8 cellular contexts compared by ENCODE assay signal in genomic region chr14:105419305-105420091, GRCh38. TPM values are rescaled to one million over a fixed set of nuclear protein-coding genes. Genes with fewer than 3 reads are reported as not detected.
DNase-seq lines count a peak whose midpoint lies in the region; ATAC-seq and TF ChIP-seq lines count a peak whose summit lies in the region.

Gene MTA1 (plus strand): TSS chr14:105419827. CDS start chr14:105420036, 209 bp downstream.

- peak within 1 kb of the TSS; percentile 74 for H3K27ac ChIP-seq in SJCRH30
- no peak within 1 kb of the TSS for H3K27ac ChIP-seq in adipose tissue (ENCODE audit: low read depth, low read length)

- peaks cover 10% of the 10 kb centered on the region for H3K4me1 ChIP-seq in SJCRH30

- peak within 1 kb of the TSS; percentile 91 for H3K4me3 ChIP-seq in SJCRH30

- ATAC-seq in HG02763 (IDR thresholded peaks at IDR 0.05; ENCODE audit: unreplicated experiment) (peak; percentile 43), left ventricle myocardium superior (peak; percentile 57)

- intact Hi-C loops in left ventricle myocardium superior (cut with micrococcal nuclease), result no loop called here

- 1 to 5% (median 2%) methylated on average over 35 to 83 of the region's 93 CpGs for WGBS in adipose tissue, 3 donors

- TF ChIP-seq POLR2A in GM10847 (IDR thresholded peaks at IDR 0.05; ENCODE audit: extremely low read depth, insufficient read length), result peak; percentile 27

- peak in 1 of 2 experiments; percentile 56 for DNase-seq in SJCRH30
- peak; percentile 73 for DNase-seq in left ventricle myocardium superior
- no peak for DNase-seq in renal cortical epithelial cell (ENCODE audit: low read depth)
- DNase-seq in NCI-H187 treated with DMSO at 0.1 percent for 48 hours (lab: John Stamatoyannopoulos, UW), result no peak
- no peak for DNase-seq in NCI-H524 treated with DMSO at 0.1 percent for 48 hours (lab: John Stamatoyannopoulos, UW)

- H3K9me3 ChIP-seq in SJCRH30 (replicated peaks), result no peaks in the 10 kb centered on the region

- H3K27me3 ChIP-seq in SJCRH30, result no peaks in the 10 kb centered on the region

- peaks cover 22% of the 10 kb centered on the region for H3K36me3 ChIP-seq in SJCRH30

RNA-seq across cellular contexts. Expression of gene MTA1, which starts in this region (rescaled TPM):
- total RNA-seq in SJCRH30 (2014; rRNA removed; shearing (Covaris generic)), result 91.7 and 117 TPM in 2 replicates
- 10 to 100 TPM; 44.7 to 61.1 (median 53.4) TPM for polyA plus RNA-seq in adipose tissue
- total RNA-seq in left ventricle myocardium superior (201 TPM), renal cortical epithelial cell (14.6 and 47.3 TPM in 2 replicates)
